ENCODE assay signal across 26 cellular contexts in the genomic region with DNA sequence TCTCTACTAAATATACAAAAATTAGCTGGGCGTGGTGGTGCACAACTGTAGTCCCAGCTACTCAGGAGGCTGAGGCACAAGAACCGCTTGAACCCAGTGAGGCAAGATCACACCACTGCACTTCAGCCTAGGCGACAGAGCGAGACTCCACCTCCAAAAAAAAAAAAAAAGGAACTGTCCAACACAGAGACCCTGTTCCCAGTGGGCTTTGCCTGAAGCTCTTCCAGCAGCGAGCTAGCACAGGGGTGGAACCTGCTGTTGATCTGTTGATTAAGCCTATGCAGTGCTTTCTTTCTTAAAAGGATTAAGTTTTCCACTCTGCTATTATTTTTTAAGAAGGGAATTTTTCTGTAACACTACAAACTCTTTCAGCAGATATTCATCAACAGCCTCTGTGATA.
"Had no signal": no experiment of that assay in that cellular context is flagged by ENCODE, and none has a peak within 500 bp of the region (broad histone marks: within the 10 kb centered on the region; RNA-seq: fewer than 3 reads in every experiment).

No MANE protein-coding gene starts in this region.

- H3K36me3 Mint-ChIP-seq: neural progenitor cell; stimulated activated effector memory CD8-positive, alpha-beta T cell treated with anti-CD3 and anti-CD28 coated beads, Interleukin-12 subunit alpha, Interleukin-12 subunit beta, amount 100 ng/mL, for 72 hours; stimulated activated naive B cell treated with anti-CD40 and anti-IgM and Interleukin-4, amounts not matched to agents 10 μg/mL and 1 μg/mL and 100 μg/mL, for 72 hours had no signal

- H2AFZ ChIP-seq: neural progenitor cell, parathyroid adenoma had no signal

- H3K9me3 Mint-ChIP-seq: nephron; neural progenitor cell; stimulated activated effector memory CD8-positive, alpha-beta T cell treated with anti-CD3 and anti-CD28 coated beads, Interleukin-12 subunit alpha, Interleukin-12 subunit beta, amount 100 ng/mL, for 72 hours; stimulated activated naive B cell treated with anti-CD40 and anti-IgM and Interleukin-4, amounts not matched to agents 10 μg/mL and 1 μg/mL and 100 μg/mL, for 72 hours; stimulated activated naive CD8-positive, alpha-beta T cell treated with anti-CD3 and anti-CD28 coated beads, Interleukin-15, Interleukin-2, amounts not matched to agents 100 ng/mL and 50 ng/mL, for 24 hours had no signal

- H3K4me2 ChIP-seq: neural progenitor cell had no signal

- ATAC-seq: psoas muscle; right cardiac atrium; right lobe of liver; stimulated activated effector memory CD8-positive, alpha-beta T cell treated with anti-CD3 and anti-CD28 coated beads, Interleukin-12 subunit alpha, Interleukin-12 subunit beta, amount 100 ng/mL, for 72 hours; stimulated activated naive B cell treated with anti-CD40 and anti-IgM and Interleukin-4, amounts not matched to agents 10 μg/mL and 1 μg/mL and 100 μg/mL, for 72 hours had no signal

- H3K27me3 ChIP-seq: neural progenitor cell, ovary, right lobe of liver, sigmoid colon, thyroid gland, tibial nerve, upper lobe of left lung, vagina had no signal

- DNase-seq: occipital lobe; ovary; posterior cingulate gyrus; psoas muscle; right cardiac atrium; right lobe of liver; sigmoid colon; small intestine; stimulated activated CD4-positive, alpha-beta T cell treated with anti-CD3 and anti-CD28 coated beads, Interleukin-15, amount 100 ng/mL, for 24 hours; stimulated activated CD4-positive, alpha-beta T cell treated with anti-CD3 and anti-CD28 coated beads, Interleukin-2, amount 100 ng/mL, for 24 hours; stimulated activated CD4-positive, alpha-beta T cell treated with anti-CD3 and anti-CD28 coated beads, Interleukin-2, amount 100 ng/mL, for 48 hours; stimulated activated CD4-positive, alpha-beta T cell treated with anti-CD3 and anti-CD28 coated beads, Interleukin-4, amount 100 ng/mL, for 24 hours; stimulated activated naive B cell treated with anti-CD40 and anti-IgM and Interleukin-4, amounts not matched to agents 10 μg/mL and 1 μg/mL and 100 μg/mL, for 72 hours; stimulated activated naive CD4-positive, alpha-beta T cell treated with Interleukin-2 at 50 U/mL for 16 hours; stomach; thyroid gland; upper lobe of left lung had no signal

- H3K9me3 ChIP-seq: ovary, psoas muscle, right lobe of liver, sigmoid colon, stomach, thoracic aorta, thyroid gland, tibial nerve, upper lobe of left lung, vagina had no signal

- H3K4me1 Mint-ChIP-seq: stimulated activated effector memory CD8-positive, alpha-beta T cell treated with anti-CD3 and anti-CD28 coated beads, Interleukin-12 subunit alpha, Interleukin-12 subunit beta, amount 100 ng/mL, for 72 hours; stimulated activated naive B cell treated with anti-CD40 and anti-IgM and Interleukin-4, amounts not matched to agents 10 μg/mL and 1 μg/mL and 100 μg/mL, for 72 hours had no signal

- H3K27ac Mint-ChIP-seq: neural progenitor cell; progenitor cell of endocrine pancreas; stimulated activated effector memory CD8-positive, alpha-beta T cell treated with anti-CD3 and anti-CD28 coated beads, Interleukin-12 subunit alpha, Interleukin-12 subunit beta, amount 100 ng/mL, for 72 hours; stimulated activated naive B cell treated with anti-CD40 and anti-IgM and Interleukin-4, amounts not matched to agents 10 μg/mL and 1 μg/mL and 100 μg/mL, for 72 hours; stimulated activated naive CD8-positive, alpha-beta T cell treated with anti-CD3 and anti-CD28 coated beads, Interleukin-15, Interleukin-2, amounts not matched to agents 100 ng/mL and 50 ng/mL, for 24 hours had no signal

- H3K9ac ChIP-seq: neural progenitor cell, parathyroid adenoma had no signal

- H3K36me3 ChIP-seq: neural progenitor cell, ovary, right lobe of liver, sigmoid colon, stomach, thoracic aorta, thyroid gland, tibial nerve, upper lobe of left lung, vagina had no signal

- H3K4me3 Mint-ChIP-seq: nephron; neural progenitor cell; stimulated activated effector memory CD8-positive, alpha-beta T cell treated with anti-CD3 and anti-CD28 coated beads, Interleukin-12 subunit alpha, Interleukin-12 subunit beta, amount 100 ng/mL, for 72 hours; stimulated activated naive B cell treated with anti-CD40 and anti-IgM and Interleukin-4, amounts not matched to agents 10 μg/mL and 1 μg/mL and 100 μg/mL, for 72 hours; stimulated activated naive CD8-positive, alpha-beta T cell treated with anti-CD3 and anti-CD28 coated beads, Interleukin-15, Interleukin-2, amounts not matched to agents 100 ng/mL and 50 ng/mL, for 24 hours had no signal

- H3K4me1 ChIP-seq: neural progenitor cell, parathyroid adenoma, psoas muscle, right lobe of liver, stomach, thyroid gland, tibial nerve, upper lobe of left lung, vagina had no signal

- H3K79me2 ChIP-seq: parathyroid adenoma had no signal

- H3K4me3 ChIP-seq: neural progenitor cell, ovary, psoas muscle, right lobe of liver, sigmoid colon, stomach, thoracic aorta, thyroid gland, tibial nerve, upper lobe of left lung, vagina had no signal

- H3K27ac ChIP-seq: neural progenitor cell, ovary, parathyroid adenoma, psoas muscle, right lobe of liver, sigmoid colon, stomach, thoracic aorta, thyroid gland, tibial nerve, upper lobe of left lung, vagina had no signal
